In genomic region chr20:43949741-43950618, GRCh38 we compare ENCODE assay signal across 8 cellular contexts. TPM values are rescaled to one million over a fixed set of nuclear protein-coding genes. Genes with fewer than 3 reads are reported as not detected.
A peak's percentile ranks its signal among the peaks of the same experiment; 100 is the strongest.
DNase-seq lines count a peak whose midpoint lies in the region; TF ChIP-seq lines count a peak whose summit lies in the region.

No MANE protein-coding gene starts in this region.

- H3K4me1 Mint-ChIP-seq in HFFc6 (ENCODE audit: low read depth) (peaks cover 60% of the 10 kb centered on the region), mesothelial cell of epicardium (peaks cover 12% of the 10 kb centered on the region)
- peaks cover 74% of the 10 kb centered on the region for H3K4me1 Mint-ChIP-seq in activated T-helper 2 cell treated with anti-CD3 and anti-CD28 coated beads, Interferon-gamma antibody, Interleukin-2, Interleukin-4, amounts not matched to agents 10 μg/mL and 5 μg/mL and 100 μg/mL, durations not matched to agents 14 hours and 24 hours and 36 hours (ENCODE audit: low read depth)

- peaks cover 2% of the 10 kb centered on the region; the same call in 1 of the 2 replicates for H3K27me3 Mint-ChIP-seq in HFFc6 (ENCODE audit: insufficient read depth)
- peaks cover 51% of the 10 kb centered on the region for H3K27me3 Mint-ChIP-seq in activated T-helper 2 cell treated with anti-CD3 and anti-CD28 coated beads, Interferon-gamma antibody, Interleukin-2, Interleukin-4, amounts not matched to agents 10 μg/mL and 5 μg/mL and 100 μg/mL, durations not matched to agents 14 hours and 24 hours and 36 hours (ENCODE audit: low read depth)
- no peaks in the 10 kb centered on the region for H3K27me3 Mint-ChIP-seq in mesothelial cell of epicardium (ENCODE audit: low read depth)

- H3K9me3 ChIP-seq in Peyer's patch (no peaks in the 10 kb centered on the region), neutrophil (no peaks in the 10 kb centered on the region)

- H3K27me3 ChIP-seq in Peyer's patch (no peaks in the 10 kb centered on the region), neutrophil (peaks cover 14% of the 10 kb centered on the region)

- peak; percentile 53 for DNase-seq in Daoy (ENCODE audit: low read depth)
- no peak for DNase-seq in HFFc6
- DNase-seq in Peyer's patch: peak; percentile 57 to 89 (median 77)
- peak; percentile 87 for DNase-seq in activated T-helper 2 cell treated with anti-CD3 and anti-CD28 coated beads, Interferon-gamma antibody, Interleukin-2, Interleukin-4, amounts not matched to agents 10 μg/mL and 5 μg/mL and 100 μg/mL, durations not matched to agents 14 hours and 24 hours and 36 hours (ENCODE audit: low spot score)
- no peak for DNase-seq in foreskin fibroblast
- no peak for DNase-seq in DMS53 treated with DMSO at 0.1 percent for 48 hours (lab: John Stamatoyannopoulos, UW; ENCODE audit: unreplicated experiment)
- DNase-seq in mesothelial cell of epicardium (ENCODE audit: low spot score in 2 of 2, unreplicated experiment in 2 of 2): no peak

- H3K4me1 ChIP-seq in Peyer's patch: peaks cover 0 to 20% (median 14%) of the 10 kb centered on the region in 4 donors
- peaks cover 9 to 28% of the 10 kb centered on the region in 2 experiments for H3K4me1 ChIP-seq in neutrophil (ENCODE audit: control insufficient read depth in 1 of 2, insufficient read depth in 1 of 2, low read depth in 1 of 2, low read length in 1 of 2)

- peaks cover 15% of the 10 kb centered on the region for H3K36me3 Mint-ChIP-seq in HFFc6 (ENCODE audit: low read depth)
- no peaks in the 10 kb centered on the region for H3K36me3 Mint-ChIP-seq in activated T-helper 2 cell treated with anti-CD3 and anti-CD28 coated beads, Interferon-gamma antibody, Interleukin-2, Interleukin-4, amounts not matched to agents 10 μg/mL and 5 μg/mL and 100 μg/mL, durations not matched to agents 14 hours and 24 hours and 36 hours (ENCODE audit: low read depth)
- no peaks in the 10 kb centered on the region for H3K36me3 Mint-ChIP-seq in mesothelial cell of epicardium

- intact Hi-C loops in activated T-helper 2 cell treated with anti-CD3 and anti-CD28 coated beads, Interferon-gamma antibody, Interleukin-2, Interleukin-4, amounts not matched to agents 10 μg/mL and 5 μg/mL and 100 μg/mL, durations not matched to agents 14 hours and 24 hours and 36 hours (cut with micrococcal nuclease): loop anchor here (1.0 to 10.0 kb wide), 4 partner anchors 8 to 265 kb away; partner anchors contain the start of gene OSER1

- peak overlapping the region in 1 of 4 donors; percentile 39 for H3K27ac ChIP-seq in Peyer's patch
- peak overlapping the region; percentile 71 for H3K27ac ChIP-seq in neutrophil

- H3K36me3 ChIP-seq in Peyer's patch (no peaks in the 10 kb centered on the region), neutrophil (no peaks in the 10 kb centered on the region)

- no peaks in the 10 kb centered on the region for H3K9me3 Mint-ChIP-seq in HFFc6
- H3K9me3 Mint-ChIP-seq in activated T-helper 2 cell treated with anti-CD3 and anti-CD28 coated beads, Interferon-gamma antibody, Interleukin-2, Interleukin-4, amounts not matched to agents 10 μg/mL and 5 μg/mL and 100 μg/mL, durations not matched to agents 14 hours and 24 hours and 36 hours: no peaks in the 10 kb centered on the region
- no peaks in the 10 kb centered on the region for H3K9me3 Mint-ChIP-seq in mesothelial cell of epicardium

- no peak overlapping the region for H3K4me3 Mint-ChIP-seq in HFFc6
- H3K4me3 Mint-ChIP-seq in activated T-helper 2 cell treated with anti-CD3 and anti-CD28 coated beads, Interferon-gamma antibody, Interleukin-2, Interleukin-4, amounts not matched to agents 10 μg/mL and 5 μg/mL and 100 μg/mL, durations not matched to agents 14 hours and 24 hours and 36 hours (ENCODE audit: low read depth): peak overlapping the region; percentile 57
- no peak overlapping the region for H3K4me3 Mint-ChIP-seq in mesothelial cell of epicardium

- no peak for TF ChIP-seq POLR2A in Peyer's patch (IDR thresholded peaks at IDR 0.05)

- H3K4me3 ChIP-seq in Peyer's patch (no peak overlapping the region), neutrophil (ENCODE audit: low read depth in 1 of 2, low read length in 1 of 2) (peak overlapping the region in 1 of 2 experiments; percentile 32), foreskin fibroblast (ENCODE audit: low read depth in 1 of 2, low read length in 2 of 2) (no peak overlapping the region)

- H3K27ac Mint-ChIP-seq in HFFc6: peak overlapping the region; percentile 19
- H3K27ac Mint-ChIP-seq in activated T-helper 2 cell treated with anti-CD3 and anti-CD28 coated beads, Interferon-gamma antibody, Interleukin-2, Interleukin-4, amounts not matched to agents 10 μg/mL and 5 μg/mL and 100 μg/mL, durations not matched to agents 14 hours and 24 hours and 36 hours: peak overlapping the region; percentile 36
- H3K27ac Mint-ChIP-seq in mesothelial cell of epicardium: no peak overlapping the region

- TF ChIP-seq CTCF in HFFc6 (IDR thresholded peaks at IDR 0.05) (no peak), Peyer's patch (IDR thresholded peaks at IDR 0.05) (no peak), neutrophil (IDR thresholded peaks at IDR 0.05) (no peak), foreskin fibroblast (IDR thresholded peaks at IDR 0.05; ENCODE audit: low read depth, low read length) (no peak), mesothelial cell of epicardium (IDR thresholded peaks at IDR 0.05; ENCODE audit: unreplicated experiment) (no peak)

RNA-seq across cellular contexts. Expression of gene TOX2, which starts 35.3 kb away (rescaled TPM):
- total RNA-seq in Daoy (2014; rRNA removed; shearing (Covaris generic)): 0.06 and 1.3 TPM in 2 replicates
- total RNA-seq in HFFc6 (2021; fragmentation: NEBNext Ultra II Directional; extraction: Animal tissue kit (Norgen Biotek cat#: 25700)): 10 to 100 TPM; 46.1 to 68.2 (median 60.2) TPM
- total RNA-seq in Peyer's patch: 1 to 10 TPM; 1.9 to 5.8 (median 2.0) TPM
- 2.4 and 3.0 TPM in 2 replicates for total RNA-seq in activated T-helper 2 cell treated with anti-CD3 and anti-CD28 coated beads, Interferon-gamma antibody, Interleukin-2, Interleukin-4, amounts not matched to agents 10 μg/mL and 5 μg/mL and 100 μg/mL, durations not matched to agents 14 hours and 24 hours and 36 hours
- total RNA-seq in mesothelial cell of epicardium: 0.64 to 0.94 TPM (median 0.70 TPM) in 3 replicates

Comparison
In these comparisons a context has a peak if more than half of its experiments do, and no peak if none do; other contexts are left out.
1. DNase-seq: peak in Daoy (single experiment), Peyer's patch (3 of 3) and activated T-helper 2 cell treated with anti-CD3 and anti-CD28 coated beads, Interferon-gamma antibody, Interleukin-2, Interleukin-4, amounts not matched to agents 10 μg/mL and 5 μg/mL and 100 μg/mL, durations not matched to agents 14 hours and 24 hours and 36 hours (single experiment); none in HFFc6 (single experiment), foreskin fibroblast (0 of 2), DMS53 treated with DMSO at 0.1 percent for 48 hours (single experiment) and mesothelial cell of epicardium (0 of 2).
2. RNA of gene TOX2, which starts 35.3 kb away (total RNA-seq): 46.1 to 68.2 TPM in HFFc6; 2.4 to 3.0 TPM in activated T-helper 2 cell treated with anti-CD3 and anti-CD28 coated beads, Interferon-gamma antibody, Interleukin-2, Interleukin-4, amounts not matched to agents 10 μg/mL and 5 μg/mL and 100 μg/mL, durations not matched to agents 14 hours and 24 hours and 36 hours, 1.9 to 5.8 TPM in Peyer's patch, 0.64 to 0.94 TPM in mesothelial cell of epicardium and 0.06 to 1.3 TPM in Daoy; every median in the first group is over 4 times any median in the second.